13 cellular contexts compared by ENCODE assay signal in the genomic region with DNA sequence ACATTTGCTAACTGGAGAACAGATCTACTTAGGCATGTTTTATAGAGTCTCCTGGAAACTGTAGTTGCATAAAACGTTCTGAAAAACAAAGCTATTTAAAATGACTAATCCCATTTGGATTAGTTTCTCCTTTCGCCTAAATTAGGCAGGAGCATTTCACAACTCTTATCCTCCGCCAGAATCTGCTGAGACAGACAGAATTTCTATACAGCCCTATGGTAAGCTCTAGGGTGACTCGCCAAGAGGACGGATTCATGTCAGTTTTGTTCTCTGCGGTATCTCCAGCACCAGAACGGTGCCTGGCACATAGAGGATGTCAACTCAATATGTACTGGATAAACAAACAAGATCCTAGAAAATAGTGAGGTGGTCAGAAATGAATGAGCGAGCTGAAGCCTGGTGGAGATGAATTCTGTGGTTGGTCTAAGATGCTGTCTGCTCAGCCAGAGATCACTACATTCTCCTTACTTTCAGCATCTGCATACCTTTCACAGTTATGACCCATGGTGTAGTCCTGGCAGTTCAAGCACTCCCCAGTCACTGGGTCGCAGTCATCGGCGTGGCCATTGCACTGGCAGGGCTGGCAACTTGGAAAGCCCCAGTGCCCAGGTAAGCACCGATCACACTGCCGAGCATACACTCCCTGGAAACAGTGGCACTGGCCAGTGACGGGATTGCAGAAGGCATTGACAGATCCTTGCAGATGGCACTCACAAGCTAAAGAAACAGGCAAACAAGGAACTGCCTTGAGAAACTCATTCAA. TPM values are rescaled to one million over a fixed set of nuclear protein-coding genes. Genes with fewer than 3 reads are reported as not detected.
DNase-seq lines count a peak whose midpoint lies in the region; ATAC-seq, FAIRE-seq and TF ChIP-seq lines count a peak whose summit lies in the region.
"Had no signal": no experiment of that assay in that cellular context is flagged by ENCODE, and none has a peak within 500 bp of the region (broad histone marks: within the 10 kb centered on the region; RNA-seq: fewer than 3 reads in every experiment).

No MANE protein-coding gene starts in this region.

- no peaks in the 10 kb centered on the region for H3K9me1 ChIP-seq in endothelial cell of umbilical vein (replicated peaks; ENCODE audit: control insufficient read depth, extremely low read depth, insufficient read depth, low read length)

- 45 to 51% methylated on average over 14 of the region's 14 CpGs for WGBS in aorta, 2 donors

- CTCF ChIA-PET in endothelial cell of umbilical vein (lab: Charles Lee): interaction anchor here (1.1 to 1.6 kb wide), 2 partner anchors 23 to 187 kb away, joined by 4 read pairs; no protein-coding TSS in a partner anchor

- POLR2A ChIA-PET in endothelial cell of umbilical vein (lab: Charles Lee): no interaction called here

- H4K20me1 ChIP-seq in endothelial cell of umbilical vein (replicated peaks; ENCODE audit: control insufficient read depth, extremely low read depth, insufficient read depth, low read length): no peaks in the 10 kb centered on the region

- no peak overlapping the region for H2AFZ ChIP-seq in endothelial cell of umbilical vein (ENCODE audit: low read depth, low read length)

- H3K9ac ChIP-seq in endothelial cell of umbilical vein (replicated peaks; ENCODE audit: extremely low read depth, insufficient read depth, low read length) (no peak overlapping the region), muscle layer of colon (ENCODE audit: low read length) (no peak overlapping the region)

- intact Hi-C loops in Right ventricle myocardium inferior (cut with DNase I) (no loop called here), cardiac septum (cut with DNase I) (no loop called here), endothelial cell of umbilical vein (cut with micrococcal nuclease) (no loop called here), aorta (cut with DNase I) (loop anchor here in 1 of 2 donors (5.0 kb wide), 1 partner anchor 43 kb away; a partner anchor contains a TSS)

- H3K79me2 ChIP-seq in endothelial cell of umbilical vein (ENCODE audit: control insufficient read depth, insufficient read depth, low read length): peaks cover 37% of the 10 kb centered on the region

- dilution Hi-C loops in endothelial cell of umbilical vein (cut with MboI; ENCODE audit: extremely low pct_ligation_motif_present, low sequenced_read_pairs): no loop called here

- FAIRE-seq in endothelial cell of umbilical vein (lab: Jason Lieb, UNC): no peak

- H3K27me3 ChIP-seq in endothelial cell of umbilical vein (ENCODE audit: control insufficient read depth in 2 of 2, insufficient read depth in 2 of 2, low read length in 2 of 2): no peaks in the 10 kb centered on the region
- H3K27me3 ChIP-seq in muscle layer of colon (ENCODE audit: control insufficient read depth in 1 of 2, insufficient read depth in 2 of 2, low read length in 2 of 2): no peaks in the 10 kb centered on the region
- no peaks in the 10 kb centered on the region for H3K27me3 ChIP-seq in aorta (ENCODE audit: control insufficient read depth in 1 of 2, insufficient read depth in 2 of 2, low read length in 1 of 2)
- H3K27me3 ChIP-seq: tibial artery had no signal

- H3K9me3 ChIP-seq in endothelial cell of umbilical vein (replicated peaks; ENCODE audit: control insufficient read depth, insufficient read depth, low read length) (no peaks in the 10 kb centered on the region), muscle layer of colon (ENCODE audit: low read length) (no peaks in the 10 kb centered on the region), aorta (ENCODE audit: control insufficient read depth, low read length) (no peaks in the 10 kb centered on the region)
- H3K9me3 ChIP-seq: tibial artery had no signal

- H3K4me3 ChIP-seq in endothelial cell of umbilical vein (replicated peaks in 1 of 3; ENCODE audit: insufficient read depth in 1 of 3, low read depth in 1 of 3, low read length in 3 of 3): no peak overlapping the region
- H3K4me3 ChIP-seq in muscle layer of colon (ENCODE audit: low read depth in 1 of 2, low read length in 2 of 2): no peak overlapping the region
- H3K4me3 ChIP-seq in aorta (ENCODE audit: low read length in 2 of 2): no peak overlapping the region
- H3K4me3 ChIP-seq: tibial artery had no signal

- TF ChIP-seq CTCF in endothelial cell of umbilical vein (IDR thresholded peaks at IDR 0.05; ENCODE audit: extremely low read depth in 1 of 2, insufficient read depth in 1 of 2, low read depth in 1 of 2, low read length in 2 of 2): no peak

- H3K36me3 ChIP-seq in endothelial cell of umbilical vein (ENCODE audit: control insufficient read depth in 2 of 2, extremely low read depth in 1 of 2, insufficient read depth in 2 of 2, low read length in 2 of 2) (peaks cover 64 to 71% of the 10 kb centered on the region in 2 experiments), muscle layer of colon (ENCODE audit: insufficient read depth, low read length) (peaks cover 77% of the 10 kb centered on the region), aorta (ENCODE audit: control insufficient read depth in 1 of 2, insufficient read depth in 2 of 2, low read length in 1 of 2) (peaks cover 0 to 2% of the 10 kb centered on the region in 2 donors)

- no TSS peak for BruUV-seq in endothelial cell of umbilical vein (replicated peaks; lab: Mats Ljungman, UMichigan)

- DNase-seq in Right ventricle myocardium inferior (ENCODE audit: missing footprints) (no peak), cardiac septum (ENCODE audit: low spot score) (no peak), endothelial cell of umbilical vein (ENCODE audit: low read depth, low spot score) (no peak), aorta (no peak), CD1c-positive myeloid dendritic cell (ENCODE audit: extremely low spot score) (no peak), RKO (ENCODE audit: low spot score) (no peak), SIG-M5 treated with dmso at 0.1 percent for 504 hours (lab: John Stamatoyannopoulos, UW; ENCODE audit: unreplicated experiment) (no peak)
- DNase-seq: 8988T; NCI-H1092; stimulated activated CD4-positive, alpha-beta T cell treated with anti-CD3 and anti-CD28 coated beads, Interleukin-15, amount 100 ng/mL, for 24 hours had no signal

- H3K27ac ChIP-seq in endothelial cell of umbilical vein (ENCODE audit: insufficient read depth, low read depth, low read length): no peak overlapping the region
- H3K27ac ChIP-seq in muscle layer of colon (ENCODE audit: low read depth, low read length): peak overlapping the region; percentile 27
- peak overlapping the region in 1 of 2 donors; percentile 16 for H3K27ac ChIP-seq in aorta (ENCODE audit: low read depth in 1 of 2, low read length in 2 of 2)
- H3K27ac ChIP-seq: epithelial cell of prostate had no signal

- H3K4me1 ChIP-seq in endothelial cell of umbilical vein (ENCODE audit: control insufficient read depth, extremely low read depth, insufficient read depth, low read length) (peaks cover under 1% of the 10 kb centered on the region), muscle layer of colon (ENCODE audit: insufficient read depth, low read length) (peaks cover 44% of the 10 kb centered on the region), aorta (ENCODE audit: control insufficient read depth in 1 of 2, insufficient read depth in 2 of 2, low read length in 2 of 2) (peaks cover 0 to 6% of the 10 kb centered on the region in 2 donors)

- H3K4me2 ChIP-seq in endothelial cell of umbilical vein (ENCODE audit: insufficient read depth, low read length): no peak overlapping the region

- no peak for TF ChIP-seq POLR2A in endothelial cell of umbilical vein (IDR thresholded peaks at IDR 0.05; ENCODE audit: low read depth, low read length)

- ATAC-seq in Right ventricle myocardium inferior (peak; percentile 33), aorta (ENCODE audit: low FRiP score) (peak; percentile 82)

TF ChIP-seq in endothelial cell of umbilical vein, 7 proteins besides CTCF, POLR2A, EP300 and RAD21:
- TF ChIP-seq EZH2 (IDR thresholded peaks at IDR 0.05; ENCODE audit: borderline replicate concordance, low read depth, low read length, severe bottlenecking) (no peak), POLR2AphosphoS5 (IDR thresholded peaks at IDR 0.05; ENCODE audit: insufficient read depth, low read depth, low read length) (peak; percentile 21), FOS (IDR thresholded peaks at IDR 0.05; ENCODE audit: borderline replicate concordance, insufficient read depth, low read length) (no peak)

RNA-seq across cellular contexts. Expression of a gene that starts 44.0 kb away (rescaled TPM):
- total RNA-seq in Right ventricle myocardium inferior (83.2 TPM), cardiac septum (55.1 TPM), endothelial cell of umbilical vein (703 and 734 TPM in 2 replicates), aorta (100 to 1,000 TPM; 120 to 196 TPM)
- polyA plus RNA-seq in endothelial cell of umbilical vein (588 and 591 TPM in 2 replicates), aorta (100 to 1,000 TPM in 1 of 2 donors, 10 to 100 TPM in 1; 32.3 to 237 TPM)
- 325 and 368 TPM in 2 replicates for polyA plus RNA-seq in endothelial cell of umbilical vein (2011; cell fraction: cytosol; rRNA removed)
- 2,332 and 2,533 TPM in 2 replicates for polyA plus RNA-seq in endothelial cell of umbilical vein (2011; cell fraction: nucleus; rRNA removed)
- polyA plus RNA-seq in endothelial cell of umbilical vein (2012): 625 and 739 TPM in 2 replicates
- polyA minus RNA-seq in endothelial cell of umbilical vein: 1,649 and 1,751 TPM in 2 replicates
- 25.5 TPM for polyA minus RNA-seq in endothelial cell of umbilical vein (2011; cell fraction: cytosol; rRNA and poly(A)+ RNA removed)
- polyA minus RNA-seq in endothelial cell of umbilical vein (2011; cell fraction: nucleus; rRNA and poly(A)+ RNA removed): 1,355 and 1,366 TPM in 2 replicates
